Comparison of ENCODE assay signal across 8 cellular contexts in the genomic region with DNA sequence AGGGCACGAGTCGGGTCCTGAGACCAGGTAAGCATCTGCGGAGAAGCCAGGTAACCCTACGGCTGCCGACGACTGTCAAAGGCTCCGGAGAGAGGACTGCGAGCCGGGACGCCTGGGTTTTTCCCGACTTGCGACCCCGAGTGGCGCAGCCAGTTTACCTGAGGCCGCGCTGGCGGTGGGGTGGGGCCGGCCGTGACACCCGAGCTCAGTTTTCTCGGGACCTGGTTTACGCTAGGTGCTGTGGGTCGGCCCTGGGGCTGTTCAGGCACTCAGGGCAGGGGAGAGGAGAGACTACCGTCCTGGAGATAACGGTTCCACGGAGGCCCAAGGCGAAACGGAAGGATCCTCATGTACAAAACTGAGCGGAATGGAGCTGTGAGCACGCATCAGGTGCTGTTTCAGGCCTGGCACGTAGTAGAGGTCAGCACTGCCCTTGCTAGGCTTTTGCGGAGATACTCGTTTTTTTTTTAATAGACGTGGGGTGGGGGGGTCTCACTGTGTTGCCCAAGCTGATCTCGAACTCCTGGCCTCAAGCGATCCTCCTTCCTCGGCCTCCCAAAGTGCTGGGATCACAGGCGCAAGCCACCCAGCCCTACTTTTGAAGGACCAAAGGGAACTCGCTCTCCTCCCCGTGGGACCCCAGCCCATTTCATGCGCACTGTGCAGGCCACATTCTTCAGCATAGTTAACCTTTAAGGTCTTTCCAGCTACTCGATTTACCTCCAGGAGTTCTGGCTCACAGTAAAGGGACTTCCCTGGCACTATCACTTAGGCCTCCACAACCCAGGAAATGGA. TPM values are rescaled to one million over a fixed set of nuclear protein-coding genes. Genes with fewer than 3 reads are reported as not detected.
DNase-seq lines count a peak whose midpoint lies in the region; ATAC-seq and TF ChIP-seq lines count a peak whose summit lies in the region.

No MANE protein-coding gene starts in this region.

- POLR2A ChIA-PET in AG04449 (lab: Yijun Ruan, JAX): interaction anchor here (0.6 to 2.7 kb wide), 31 partner anchors 8 to 378 kb away, joined by 3 to 25 read pairs (median 4); a partner anchor contains a TSS

- no peak for DNase-seq in AG04449 (ENCODE audit: low read depth, low spot score)
- no peak for DNase-seq in activated T-helper 2 cell treated with anti-CD3 and anti-CD28 coated beads, Interferon-gamma antibody, Interleukin-2, Interleukin-4, amounts not matched to agents 10 μg/mL and 5 μg/mL and 100 μg/mL, durations not matched to agents 14 hours and 24 hours and 36 hours (ENCODE audit: low spot score)
- DNase-seq in hippocampal formation (lab: John Stamatoyannopoulos, UW): no peak
- no peak for DNase-seq in AG08396 (ENCODE audit: low spot score)

- peak overlapping the region; percentile 71 for H3K27ac ChIP-seq in iPS-20b (ENCODE audit: low read length)

- TF ChIP-seq CTCF in AG04449 (IDR thresholded peaks at IDR 0.05; ENCODE audit: insufficient read depth, low read length, missing control alignments): no peak

- intact Hi-C loops in activated T-helper 2 cell treated with anti-CD3 and anti-CD28 coated beads, Interferon-gamma antibody, Interleukin-2, Interleukin-4, amounts not matched to agents 10 μg/mL and 5 μg/mL and 100 μg/mL, durations not matched to agents 14 hours and 24 hours and 36 hours (cut with micrococcal nuclease): loop anchor here (1.0 to 10.0 kb wide), 5 partner anchors 10 to 481 kb away; a partner anchor contains a TSS

- no peaks in the 10 kb centered on the region for H3K27me3 ChIP-seq in iPS-20b (ENCODE audit: insufficient read depth, low read length)

- peak overlapping the region; percentile 91 for H3K27ac Mint-ChIP-seq in activated T-helper 2 cell treated with anti-CD3 and anti-CD28 coated beads, Interferon-gamma antibody, Interleukin-2, Interleukin-4, amounts not matched to agents 10 μg/mL and 5 μg/mL and 100 μg/mL, durations not matched to agents 14 hours and 24 hours and 36 hours
- peak overlapping the region; percentile 94 for H3K27ac Mint-ChIP-seq in stimulated activated naive CD8-positive, alpha-beta T cell treated with anti-CD3 and anti-CD28 coated beads, Interleukin-15, Interleukin-2, amounts not matched to agents 100 ng/mL and 50 ng/mL, for 24 hours

- H3K9me3 ChIP-seq in iPS-20b (ENCODE audit: insufficient read depth, low read depth, low read length): no peaks in the 10 kb centered on the region

- H3K4me1 ChIP-seq in iPS-20b (ENCODE audit: insufficient read depth, low read length): peaks cover 4% of the 10 kb centered on the region; the same call in 1 of the 2 replicates

- peaks cover 28% of the 10 kb centered on the region for H3K36me3 ChIP-seq in iPS-20b (ENCODE audit: insufficient read depth, low read depth, low read length)

- no peaks in the 10 kb centered on the region for H3K27me3 Mint-ChIP-seq in activated T-helper 2 cell treated with anti-CD3 and anti-CD28 coated beads, Interferon-gamma antibody, Interleukin-2, Interleukin-4, amounts not matched to agents 10 μg/mL and 5 μg/mL and 100 μg/mL, durations not matched to agents 14 hours and 24 hours and 36 hours (ENCODE audit: low read depth)
- H3K27me3 Mint-ChIP-seq in stimulated activated naive CD8-positive, alpha-beta T cell treated with anti-CD3 and anti-CD28 coated beads, Interleukin-15, Interleukin-2, amounts not matched to agents 100 ng/mL and 50 ng/mL, for 24 hours: no peaks in the 10 kb centered on the region

- peaks cover 50% of the 10 kb centered on the region for H3K36me3 Mint-ChIP-seq in activated T-helper 2 cell treated with anti-CD3 and anti-CD28 coated beads, Interferon-gamma antibody, Interleukin-2, Interleukin-4, amounts not matched to agents 10 μg/mL and 5 μg/mL and 100 μg/mL, durations not matched to agents 14 hours and 24 hours and 36 hours (ENCODE audit: low read depth)
- peaks cover 49% of the 10 kb centered on the region for H3K36me3 Mint-ChIP-seq in stimulated activated naive CD8-positive, alpha-beta T cell treated with anti-CD3 and anti-CD28 coated beads, Interleukin-15, Interleukin-2, amounts not matched to agents 100 ng/mL and 50 ng/mL, for 24 hours (ENCODE audit: low read depth)

- H3K4me3 ChIP-seq in AG04449 (ENCODE audit: low read depth, low read length): peak overlapping the region; percentile 98
- H3K4me3 ChIP-seq in iPS-20b (ENCODE audit: low read length): peak overlapping the region; percentile 98

- CTCF ChIA-PET in AG04449 (lab: Yijun Ruan, JAX): interaction anchor here (0.9 to 13.0 kb wide), 7 partner anchors 9 to 362 kb away, joined by 3 to 312 read pairs (median 6); no protein-coding TSS in a partner anchor

- H3K9ac ChIP-seq in iPS-20b (ENCODE audit: low read depth, low read length): peak overlapping the region; percentile 92

- peaks cover 49% of the 10 kb centered on the region for H3K4me1 Mint-ChIP-seq in activated T-helper 2 cell treated with anti-CD3 and anti-CD28 coated beads, Interferon-gamma antibody, Interleukin-2, Interleukin-4, amounts not matched to agents 10 μg/mL and 5 μg/mL and 100 μg/mL, durations not matched to agents 14 hours and 24 hours and 36 hours (ENCODE audit: low read depth)
- peaks cover 84% of the 10 kb centered on the region for H3K4me1 Mint-ChIP-seq in stimulated activated naive CD8-positive, alpha-beta T cell treated with anti-CD3 and anti-CD28 coated beads, Interleukin-15, Interleukin-2, amounts not matched to agents 100 ng/mL and 50 ng/mL, for 24 hours (ENCODE audit: low read depth)

- ATAC-seq in GM19328 (IDR thresholded peaks at IDR 0.05; ENCODE audit: unreplicated experiment) (peak; percentile 8), HG03521 (IDR thresholded peaks at IDR 0.05; ENCODE audit: unreplicated experiment) (peak; percentile 18)

- no peaks in the 10 kb centered on the region for H3K9me3 Mint-ChIP-seq in activated T-helper 2 cell treated with anti-CD3 and anti-CD28 coated beads, Interferon-gamma antibody, Interleukin-2, Interleukin-4, amounts not matched to agents 10 μg/mL and 5 μg/mL and 100 μg/mL, durations not matched to agents 14 hours and 24 hours and 36 hours
- no peaks in the 10 kb centered on the region for H3K9me3 Mint-ChIP-seq in stimulated activated naive CD8-positive, alpha-beta T cell treated with anti-CD3 and anti-CD28 coated beads, Interleukin-15, Interleukin-2, amounts not matched to agents 100 ng/mL and 50 ng/mL, for 24 hours

- peak overlapping the region; percentile 96 for H3K4me3 Mint-ChIP-seq in activated T-helper 2 cell treated with anti-CD3 and anti-CD28 coated beads, Interferon-gamma antibody, Interleukin-2, Interleukin-4, amounts not matched to agents 10 μg/mL and 5 μg/mL and 100 μg/mL, durations not matched to agents 14 hours and 24 hours and 36 hours (ENCODE audit: low read depth)
- peak overlapping the region; percentile 97 for H3K4me3 Mint-ChIP-seq in stimulated activated naive CD8-positive, alpha-beta T cell treated with anti-CD3 and anti-CD28 coated beads, Interleukin-15, Interleukin-2, amounts not matched to agents 100 ng/mL and 50 ng/mL, for 24 hours

RNA-seq across cellular contexts. Expression of a gene that starts 0.5 kb away (rescaled TPM):
- 28.9 and 31.1 TPM in 2 replicates for total RNA-seq in activated T-helper 2 cell treated with anti-CD3 and anti-CD28 coated beads, Interferon-gamma antibody, Interleukin-2, Interleukin-4, amounts not matched to agents 10 μg/mL and 5 μg/mL and 100 μg/mL, durations not matched to agents 14 hours and 24 hours and 36 hours

RNA-seq across cellular contexts. Expression of a gene that starts 0.8 kb away (rescaled TPM):
- total RNA-seq in activated T-helper 2 cell treated with anti-CD3 and anti-CD28 coated beads, Interferon-gamma antibody, Interleukin-2, Interleukin-4, amounts not matched to agents 10 μg/mL and 5 μg/mL and 100 μg/mL, durations not matched to agents 14 hours and 24 hours and 36 hours: 97.0 and 99.7 TPM in 2 replicates

RNA-seq across cellular contexts. Expression of a gene that starts 38.0 kb away (rescaled TPM):
- total RNA-seq in activated T-helper 2 cell treated with anti-CD3 and anti-CD28 coated beads, Interferon-gamma antibody, Interleukin-2, Interleukin-4, amounts not matched to agents 10 μg/mL and 5 μg/mL and 100 μg/mL, durations not matched to agents 14 hours and 24 hours and 36 hours: 95.3 and 97.7 TPM in 2 replicates
